Comparison of ENCODE assay signal across 13 cellular contexts in genomic region chr1:151905443-151906323, GRCh38. TPM values are rescaled to one million over a fixed set of nuclear protein-coding genes. Genes with fewer than 3 reads are reported as not detected.
DNase-seq lines count a peak whose midpoint lies in the region; ATAC-seq and TF ChIP-seq lines count a peak whose summit lies in the region.
"Not testable (repeated sequence)": the region's sequence is repeated elsewhere in the genome, so short reads cannot be mapped to it uniquely, and the experiment has no call there.
"Had no signal": no experiment of that assay in that cellular context is flagged by ENCODE, and none has a peak within 500 bp of the region (broad histone marks: within the 10 kb centered on the region; RNA-seq: fewer than 3 reads in every experiment).

No MANE protein-coding gene starts in this region.

- H3K9me3 ChIP-seq in CD4-positive, CD25-positive, alpha-beta regulatory T cell (ENCODE audit: control insufficient read depth in 2 of 2, low read length in 2 of 2): peaks cover 0 to 10% of the 10 kb centered on the region in 2 experiments
- H3K9me3 ChIP-seq in cardiac muscle cell (ENCODE audit: low read depth): not testable (repeated sequence)

- peaks cover 30% of the 10 kb centered on the region for H3K36me3 Mint-ChIP-seq in CD4-positive, CD25-positive, alpha-beta regulatory T cell
- peaks cover 68% of the 10 kb centered on the region for H3K36me3 Mint-ChIP-seq in activated CD4-positive, alpha-beta T cell treated with anti-CD3 and anti-CD28 coated beads for 36 hours (ENCODE audit: low read depth)
- peaks cover 80% of the 10 kb centered on the region for H3K36me3 Mint-ChIP-seq in nephron progenitor cell (ENCODE audit: low read depth)
- H3K36me3 Mint-ChIP-seq in stimulated activated naive CD8-positive, alpha-beta T cell treated with anti-CD3 and anti-CD28 coated beads, Interleukin-15, Interleukin-2, amounts not matched to agents 100 ng/mL and 50 ng/mL, for 24 hours (ENCODE audit: low read depth): peaks cover 72% of the 10 kb centered on the region

- peaks cover 0 to 20% (median 9%) of the 10 kb centered on the region in 7 donors for H3K9me3 Mint-ChIP-seq in CD4-positive, CD25-positive, alpha-beta regulatory T cell
- peaks cover 32% of the 10 kb centered on the region for H3K9me3 Mint-ChIP-seq in activated CD4-positive, alpha-beta T cell treated with anti-CD3 and anti-CD28 coated beads for 36 hours (ENCODE audit: low read depth)
- H3K9me3 Mint-ChIP-seq in nephron progenitor cell: peaks cover 76% of the 10 kb centered on the region
- peaks cover 22% of the 10 kb centered on the region for H3K9me3 Mint-ChIP-seq in stimulated activated naive CD8-positive, alpha-beta T cell treated with anti-CD3 and anti-CD28 coated beads, Interleukin-15, Interleukin-2, amounts not matched to agents 100 ng/mL and 50 ng/mL, for 24 hours

- in situ Hi-C loops in KBM-7 (cut with MboI; ENCODE audit: low pct_unique_long_range_greater_than_20kb, low sequenced_read_pairs): not testable (repeated sequence)

- not testable (repeated sequence) for H3K27me3 Mint-ChIP-seq in CD4-positive, CD25-positive, alpha-beta regulatory T cell; activated CD4-positive, alpha-beta T cell treated with anti-CD3 and anti-CD28 coated beads for 36 hours; nephron progenitor cell (ENCODE audit: low read depth, poor library complexity); stimulated activated naive CD8-positive, alpha-beta T cell treated with anti-CD3 and anti-CD28 coated beads, Interleukin-15, Interleukin-2, amounts not matched to agents 100 ng/mL and 50 ng/mL, for 24 hours

- intact Hi-C loops in activated CD4-positive, alpha-beta T cell treated with anti-CD3 and anti-CD28 coated beads for 36 hours (cut with DNase I, micrococcal nuclease): loop anchor here in 1 of 2 experiments (5.0 kb wide), 2 partner anchors 293 to 448 kb away; partner anchors contain the start of genes POGZ and SNX27

- H3K4me3 ChIP-seq in CD4-positive, CD25-positive, alpha-beta regulatory T cell (ENCODE audit: low read depth, low read length): peak overlapping the region; percentile 87
- not testable (repeated sequence) for H3K4me3 ChIP-seq in cardiac fibroblast (replicated peaks in 1 of 2; ENCODE audit: low read depth in 2 of 2, low read length in 2 of 2); cardiac muscle cell

- not testable (repeated sequence) for TF ChIP-seq CTCF in cardiac fibroblast (IDR thresholded peaks at IDR 0.05; ENCODE audit: low read depth, low read length); cardiac muscle cell (IDR thresholded peaks at IDR 0.05; ENCODE audit: low read depth, low read length); nephron progenitor cell (IDR thresholded peaks at IDR 0.05)

- not testable (repeated sequence) for H3K27me3 ChIP-seq in CD4-positive, CD25-positive, alpha-beta regulatory T cell (ENCODE audit: control insufficient read depth, insufficient read depth, low read length); cardiac muscle cell

- peak overlapping the region; percentile 89 to 95 (median 92) for H3K27ac Mint-ChIP-seq in CD4-positive, CD25-positive, alpha-beta regulatory T cell
- H3K27ac Mint-ChIP-seq in activated CD4-positive, alpha-beta T cell treated with anti-CD3 and anti-CD28 coated beads for 36 hours: peak overlapping the region; percentile 100
- H3K27ac Mint-ChIP-seq in nephron progenitor cell: peak overlapping the region; percentile 41
- H3K27ac Mint-ChIP-seq in stimulated activated naive CD8-positive, alpha-beta T cell treated with anti-CD3 and anti-CD28 coated beads, Interleukin-15, Interleukin-2, amounts not matched to agents 100 ng/mL and 50 ng/mL, for 24 hours: peak overlapping the region; percentile 99

- peak overlapping the region; percentile 83 for H3K27ac ChIP-seq in CD4-positive, CD25-positive, alpha-beta regulatory T cell (ENCODE audit: insufficient read depth, low read length, poor library complexity, severe bottlenecking)
- H3K27ac ChIP-seq in cardiac muscle cell: peak overlapping the region; percentile 84

- POLR2A ChIA-PET in activated CD4-positive, alpha-beta T cell treated with anti-CD3 and anti-CD28 coated beads for 36 hours (lab: Charles Lee): interaction anchor here (0.6 to 1.6 kb wide), 7 partner anchors 12 to 365 kb away, joined by 3 to 7 read pairs (median 4); partner anchors contain the start of gene MRPL9

- DNase-seq in CD4-positive, CD25-positive, alpha-beta regulatory T cell: peak in 2 of 3 donors; percentile 20 to 83
- DNase-seq in KBM-7: peak; percentile 37
- peak; percentile 41 for DNase-seq in activated CD4-positive, alpha-beta T cell treated with anti-CD3 and anti-CD28 coated beads for 36 hours
- peak; percentile 26 for DNase-seq in activated effector memory CD4-positive, alpha-beta T cell treated with Interleukin-2 at 50 U/mL for 16 hours
- DNase-seq in cardiac fibroblast (ENCODE audit: low read depth in 2 of 2): peak; percentile 59 to 65
- peak; percentile 44 to 62 for DNase-seq in cardiac muscle cell (ENCODE audit: low read depth in 1 of 2, low spot score in 1 of 2)
- DNase-seq in nephron progenitor cell: not testable (repeated sequence)

- H3K4me1 ChIP-seq in CD4-positive, CD25-positive, alpha-beta regulatory T cell (ENCODE audit: control insufficient read depth, insufficient read depth, low read length, poor library complexity, severe bottlenecking): peaks cover 73% of the 10 kb centered on the region
- H3K4me1 ChIP-seq in cardiac muscle cell (ENCODE audit: low read depth): peaks cover 20% of the 10 kb centered on the region

- peak; percentile 56 to 61 for ATAC-seq in CD4-positive, CD25-positive, alpha-beta regulatory T cell (ENCODE audit: low read depth in 2 of 2)
- ATAC-seq in activated CD4-positive, alpha-beta T cell treated with anti-CD3 and anti-CD28 coated beads for 36 hours: peak; percentile 21

- peak overlapping the region; percentile 76 to 87 (median 79) for H3K4me3 Mint-ChIP-seq in CD4-positive, CD25-positive, alpha-beta regulatory T cell
- peak overlapping the region; percentile 72 for H3K4me3 Mint-ChIP-seq in activated CD4-positive, alpha-beta T cell treated with anti-CD3 and anti-CD28 coated beads for 36 hours
- H3K4me3 Mint-ChIP-seq in nephron progenitor cell: not testable (repeated sequence)
- peak overlapping the region; percentile 85 for H3K4me3 Mint-ChIP-seq in stimulated activated naive CD8-positive, alpha-beta T cell treated with anti-CD3 and anti-CD28 coated beads, Interleukin-15, Interleukin-2, amounts not matched to agents 100 ng/mL and 50 ng/mL, for 24 hours

- H3K36me3 ChIP-seq in CD4-positive, CD25-positive, alpha-beta regulatory T cell (ENCODE audit: control insufficient read depth, insufficient read depth, low read length); cardiac muscle cell: not testable (repeated sequence)

- H3K4me1 Mint-ChIP-seq in CD4-positive, CD25-positive, alpha-beta regulatory T cell: peaks cover 33 to 80% (median 48%) of the 10 kb centered on the region in 4 donors
- peaks cover 68% of the 10 kb centered on the region for H3K4me1 Mint-ChIP-seq in activated CD4-positive, alpha-beta T cell treated with anti-CD3 and anti-CD28 coated beads for 36 hours
- H3K4me1 Mint-ChIP-seq in nephron progenitor cell: peaks cover 16% of the 10 kb centered on the region
- peaks cover 64% of the 10 kb centered on the region for H3K4me1 Mint-ChIP-seq in stimulated activated naive CD8-positive, alpha-beta T cell treated with anti-CD3 and anti-CD28 coated beads, Interleukin-15, Interleukin-2, amounts not matched to agents 100 ng/mL and 50 ng/mL, for 24 hours (ENCODE audit: low read depth)

- CTCF ChIA-PET in activated CD4-positive, alpha-beta T cell treated with anti-CD3 and anti-CD28 coated beads for 36 hours (lab: Charles Lee): interaction anchor here (0.7 to 2.0 kb wide), 6 partner anchors 10 to 303 kb away, joined by 3 to 7 read pairs (median 5); no protein-coding TSS in a partner anchor

RNA-seq across cellular contexts. Expression of gene THEM4, which starts 3.6 kb away (rescaled TPM):
- 69.5 TPM for total RNA-seq in CD4-positive, CD25-positive, alpha-beta regulatory T cell
- polyA plus RNA-seq in CD4-positive, CD25-positive, alpha-beta regulatory T cell: 100 to 1,000 TPM in 3 of 4 donors, 10 to 100 TPM in 1; 99.1 to 146 (median 123) TPM
- 10 to 100 TPM; 23.9 to 26.0 TPM for total RNA-seq in activated CD4-positive, alpha-beta T cell treated with anti-CD3 and anti-CD28 coated beads for 36 hours
- total RNA-seq in cardiac muscle cell: 26.8 and 37.5 TPM in 2 replicates
- polyA plus RNA-seq in cardiac muscle cell: 42.6 and 61.9 TPM in 2 replicates
- total RNA-seq: G401 had no signal

RNA-seq across cellular contexts. Expression of gene THEM5, which starts 52.2 kb away (rescaled TPM):
- not detected for total RNA-seq in CD4-positive, CD25-positive, alpha-beta regulatory T cell
- under 1 TPM in 1 of 4 donors, not detected in 3; 0.25 TPM for polyA plus RNA-seq in CD4-positive, CD25-positive, alpha-beta regulatory T cell
- not detected for total RNA-seq in activated CD4-positive, alpha-beta T cell treated with anti-CD3 and anti-CD28 coated beads for 36 hours
- total RNA-seq in cardiac muscle cell: not detected in 2 replicates
- not detected in 2 replicates for polyA plus RNA-seq in cardiac muscle cell
- total RNA-seq: esophagus muscularis mucosa, G401, left colon, psoas muscle had no signal
- polyA plus RNA-seq: A549, psoas muscle had no signal

Comparison
In these comparisons a context has a peak if more than half of its experiments do, and no peak if none do; other contexts are left out.
1. H3K27ac Mint-ChIP-seq: peak in every context shown above with its lines; median percentile 100 in activated CD4-positive, alpha-beta T cell treated with anti-CD3 and anti-CD28 coated beads for 36 hours; 99 in stimulated activated naive CD8-positive, alpha-beta T cell treated with anti-CD3 and anti-CD28 coated beads, Interleukin-15, Interleukin-2, amounts not matched to agents 100 ng/mL and 50 ng/mL, for 24 hours; 92 in CD4-positive, CD25-positive, alpha-beta regulatory T cell; 41 in nephron progenitor cell.